1 cellular context compared by ENCODE assay signal in the genomic region with DNA sequence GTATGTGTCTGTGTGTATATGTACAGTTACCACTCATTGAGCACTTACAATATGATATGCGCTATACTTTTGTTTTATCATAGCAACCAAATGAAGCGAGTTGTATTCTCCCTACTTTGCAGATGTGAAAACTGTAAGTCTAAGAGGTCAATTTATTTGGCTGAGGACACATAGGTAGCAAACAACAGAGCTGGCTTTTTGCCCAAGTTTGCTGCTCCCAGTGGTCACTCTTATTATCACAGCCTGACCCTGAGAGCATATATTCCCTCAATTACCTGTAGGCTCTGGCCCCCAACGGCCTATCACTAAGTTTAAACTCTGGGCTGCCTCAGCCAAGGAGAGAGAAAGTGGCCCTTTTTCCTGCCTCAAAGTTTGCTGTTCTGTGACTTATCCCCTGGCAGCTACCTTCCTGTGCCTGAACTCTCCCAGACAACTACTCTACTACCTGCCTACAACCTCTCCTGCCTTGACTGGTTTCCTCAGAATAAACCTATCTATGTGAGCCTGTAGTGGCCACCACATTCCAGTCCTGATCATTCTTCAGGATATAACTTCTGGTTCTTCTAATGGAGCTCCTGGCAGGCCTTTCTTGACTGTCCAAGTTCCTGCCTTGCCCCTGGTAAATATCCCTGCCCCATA.
TF ChIP-seq lines count a peak whose summit lies in the region.

No MANE protein-coding gene starts in this region.

TF ChIP-seq in A549, 52 proteins besides CTCF, POLR2A, EP300 and RAD21 (continued from another document):
- TF ChIP-seq, protein P1, sequence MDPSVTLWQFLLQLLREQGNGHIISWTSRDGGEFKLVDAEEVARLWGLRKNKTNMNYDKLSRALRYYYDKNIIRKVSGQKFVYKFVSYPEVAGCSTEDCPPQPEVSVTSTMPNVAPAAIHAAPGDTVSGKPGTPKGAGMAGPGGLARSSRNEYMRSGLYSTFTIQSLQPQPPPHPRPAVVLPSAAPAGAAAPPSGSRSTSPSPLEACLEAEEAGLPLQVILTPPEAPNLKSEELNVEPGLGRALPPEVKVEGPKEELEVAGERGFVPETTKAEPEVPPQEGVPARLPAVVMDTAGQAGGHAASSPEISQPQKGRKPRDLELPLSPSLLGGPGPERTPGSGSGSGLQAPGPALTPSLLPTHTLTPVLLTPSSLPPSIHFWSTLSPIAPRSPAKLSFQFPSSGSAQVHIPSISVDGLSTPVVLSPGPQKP (IDR thresholded peaks at IDR 0.05; ENCODE audit: low read depth, low read length), result no peak
- TF ChIP-seq FOSB (CRISPR knock-in tag; IDR thresholded peaks at IDR 0.05) (no peak), PHF8 (IDR thresholded peaks at IDR 0.05; ENCODE audit: borderline replicate concordance, low read depth) (no peak)
